ENCODE assay signal across 9 cellular contexts in the genomic region with DNA sequence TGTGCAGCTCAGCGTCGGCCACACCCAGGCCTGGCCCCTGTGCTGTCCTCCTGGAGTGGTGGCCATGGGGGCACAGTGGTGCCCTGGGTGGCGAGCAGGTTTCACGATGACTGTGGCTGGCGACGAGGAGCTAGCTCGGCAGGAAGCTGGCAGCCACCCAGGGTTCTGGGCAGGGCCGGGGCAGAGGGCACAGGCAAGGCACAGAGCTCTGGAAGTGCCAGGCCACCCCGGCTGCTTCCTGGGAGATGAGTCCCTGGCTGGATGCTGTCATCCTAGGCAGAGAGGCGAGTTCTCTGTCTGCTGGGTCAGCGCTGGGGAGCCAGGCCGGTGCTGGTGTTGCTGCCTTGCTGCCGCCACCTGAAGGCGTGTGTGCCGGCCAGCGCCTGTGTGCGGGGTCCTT. TPM values are rescaled to one million over a fixed set of nuclear protein-coding genes. Genes with fewer than 3 reads are reported as not detected.
A peak's percentile ranks its signal among the peaks of the same experiment; 100 is the strongest.
DNase-seq lines count a peak whose midpoint lies in the region; ATAC-seq and TF ChIP-seq lines count a peak whose summit lies in the region.
"Had no signal": no experiment of that assay in that cellular context is flagged by ENCODE, and none has a peak within 500 bp of the region (broad histone marks: within the 10 kb centered on the region; RNA-seq: fewer than 3 reads in every experiment).

No MANE protein-coding gene starts in this region.

- CTCF ChIA-PET in Panc1 (lab: Charles Lee) = no interaction called here

- no peaks in the 10 kb centered on the region for H3K27me3 ChIP-seq in BLaER1 treated with 17β-estradiol and CSF1 and Interleukin-3, amounts not matched to agents 10 nM and 100 nM
- H3K27me3 ChIP-seq in Panc1 (ENCODE audit: control insufficient read depth, insufficient read depth, low read length) (no peaks in the 10 kb centered on the region), psoas muscle (ENCODE audit: insufficient read depth in 3 of 3, low read length in 2 of 3) (no peaks in the 10 kb centered on the region), foreskin keratinocyte (no peaks in the 10 kb centered on the region)

- H4K20me1 ChIP-seq in BLaER1 treated with 17β-estradiol and CSF1 and Interleukin-3, amounts not matched to agents 10 nM and 100 nM = peaks cover 98 to 100% (median 99%) of the 10 kb centered on the region in 11 experiments

- H3K4me1 ChIP-seq in BLaER1 treated with 17β-estradiol and CSF1 and Interleukin-3, amounts not matched to agents 10 nM and 100 nM = peaks cover 95 to 99% (median 98%) of the 10 kb centered on the region in 10 experiments
- peaks cover 73% of the 10 kb centered on the region for H3K4me1 ChIP-seq in Panc1 (ENCODE audit: control insufficient read depth, insufficient read depth, low read length)
- peaks cover 100% of the 10 kb centered on the region for H3K4me1 ChIP-seq in psoas muscle
- peaks cover 27% of the 10 kb centered on the region for H3K4me1 ChIP-seq in foreskin keratinocyte

- WGBS in psoas muscle, 3 donors = 5 to 29% (median 13%) methylated on average over 17 of the region's 17 CpGs

- H3K36me3 ChIP-seq in BLaER1 treated with 17β-estradiol and CSF1 and Interleukin-3, amounts not matched to agents 10 nM and 100 nM = 0 out of 22 replicates have a peak, but pooled peaks cover 0 to 4% (median 0%) of the 10 kb centered on the region in 11 experiments
- H3K36me3 ChIP-seq in Panc1 (ENCODE audit: control insufficient read depth, insufficient read depth, low read length) (no peaks in the 10 kb centered on the region), psoas muscle (ENCODE audit: insufficient read depth in 1 of 2, low read depth in 1 of 2) (no peaks in the 10 kb centered on the region)

- no TSS peak for BruUV-seq in Panc1 (replicated peaks; lab: Mats Ljungman, UMichigan)

- peak overlapping the region; percentile 72 to 98 (median 92) for H3K4me2 ChIP-seq in BLaER1 treated with 17β-estradiol and CSF1 and Interleukin-3, amounts not matched to agents 10 nM and 100 nM

- no peak overlapping the region; a peak in 1 of 20 replicates for H3K4me3 ChIP-seq in BLaER1 treated with 17β-estradiol and CSF1 and Interleukin-3, amounts not matched to agents 10 nM and 100 nM
- H3K4me3 ChIP-seq in Panc1 (ENCODE audit: low read depth in 2 of 2, low read length in 2 of 2) = no peak overlapping the region
- H3K4me3 ChIP-seq in psoas muscle = peak overlapping the region; percentile 49

- no peak for TF ChIP-seq CTCF in Panc1 (IDR thresholded peaks at IDR 0.05)
- TF ChIP-seq CTCF in psoas muscle (IDR thresholded peaks at IDR 0.05) = no peak
- no peak for TF ChIP-seq CTCF in foreskin keratinocyte (conservative IDR thresholded peaks at IDR 0.05)

- H3K9ac ChIP-seq in BLaER1 treated with 17β-estradiol and CSF1 and Interleukin-3, amounts not matched to agents 10 nM and 100 nM = peak overlapping the region in 9 of 11 experiments; percentile 4 to 63 (median 35); a peak in 14 of 22 replicates

- DNase-seq in Panc1 (ENCODE audit: low read depth, low spot score) = no peak
- DNase-seq in glomerular visceral epithelial cell (ENCODE audit: extremely low spot score) = peak; percentile 71
- DNase-seq in psoas muscle = peak; percentile 85 to 95
- DNase-seq in iPS-NIHi7 (ENCODE audit: extremely low spot score) = no peak
- DNase-seq in foreskin keratinocyte = no peak
- DNase-seq in SIG-M5 treated with dmso at 0.1 percent for 504 hours (lab: John Stamatoyannopoulos, UW; ENCODE audit: unreplicated experiment) = no peak
- no peak for DNase-seq in T-helper 1 cell
- DNase-seq: activated naive CD4-positive, alpha-beta T cell treated with anti-CD3 and anti-CD28 coated beads for 36 hours had no signal

- intact Hi-C loops in Panc1 (cut with micrococcal nuclease; ENCODE audit: unreplicated experiment) (no loop called here), psoas muscle (cut with DNase I) (loop anchor here (2.0 to 5.0 kb wide), 4 partner anchors 31 to 57 kb away; no protein-coding TSS in a partner anchor)

- peak overlapping the region in 1 of 11 experiments; percentile 35; a peak in 1 of 22 replicates for H3K27ac ChIP-seq in BLaER1 treated with 17β-estradiol and CSF1 and Interleukin-3, amounts not matched to agents 10 nM and 100 nM
- peak overlapping the region; percentile 77 for H3K27ac ChIP-seq in Panc1 (ENCODE audit: low read length)
- H3K27ac ChIP-seq in psoas muscle = peak overlapping the region; percentile 92
- no peak overlapping the region for H3K27ac ChIP-seq in foreskin keratinocyte

- ATAC-seq in Panc1 = peak; percentile 24
- peak in 3 of 4 donors; percentile 21 to 45 (median 34) for ATAC-seq in psoas muscle
- ATAC-seq in foreskin keratinocyte = no peak

- POLR2A ChIA-PET in Panc1 (lab: Charles Lee) = no interaction called here

- H3K9me3 ChIP-seq in BLaER1 treated with 17β-estradiol and CSF1 and Interleukin-3, amounts not matched to agents 10 nM and 100 nM (replicated peaks in 1 of 11) = no peaks in the 10 kb centered on the region
- no peaks in the 10 kb centered on the region for H3K9me3 ChIP-seq in Panc1 (ENCODE audit: control insufficient read depth, insufficient read depth, low read depth, low read length)
- no peaks in the 10 kb centered on the region for H3K9me3 ChIP-seq in psoas muscle

- in situ Hi-C loops in Panc1 (cut with HindIII; ENCODE audit: low pct_unique_long_range_greater_than_20kb, low sequenced_read_pairs) = no loop called here

RNA-seq across cellular contexts. Expression of a gene that starts 51.7 kb away (rescaled TPM):
- total RNA-seq in Panc1 (2021; ENCODE audit: unreplicated experiment) (31.6 TPM), psoas muscle (100 to 1,000 TPM in 3 of 4 donors, 10 to 100 TPM in 1; 84.3 to 192 (median 147) TPM), foreskin keratinocyte (24.1 and 25.2 TPM in 2 replicates)
- polyA plus RNA-seq in Panc1 (2012; ENCODE audit: insufficient read length) = 45.8 TPM
- polyA plus RNA-seq in psoas muscle (100 to 1,000 TPM in 1 of 3 donors, 10 to 100 TPM in 2; 37.7 to 156 (median 76.4) TPM), foreskin keratinocyte (16.5 and 18.3 TPM in 2 replicates)

Comparison
In these comparisons a context has a peak if more than half of its experiments do, and no peak if none do; other contexts are left out.
1. DNase-seq: peak in glomerular visceral epithelial cell (single experiment) and psoas muscle (2 of 2); none in Panc1 (single experiment), iPS-NIHi7 (single experiment), foreskin keratinocyte (0 of 2), SIG-M5 treated with dmso at 0.1 percent for 504 hours (single experiment) and T-helper 1 cell (0 of 5).